ENCODE assay signal across 1 cellular context in genomic region chr1:161970633-161971032, GRCh38.
TF ChIP-seq lines count a peak whose summit lies in the region.

No MANE protein-coding gene starts in this region.

TF ChIP-seq in GM23338, 12 proteins besides CTCF, POLR2A, EP300 and RAD21 (continued from another document):
- no peak for TF ChIP-seq ZNF462 (CRISPR knock-in tag; IDR thresholded peaks at IDR 0.05)
- no peak for TF ChIP-seq REST (IDR thresholded peaks at IDR 0.05; ENCODE audit: unreplicated experiment)
- no peak for TF ChIP-seq STAT1 (IDR thresholded peaks at IDR 0.05; ENCODE audit: unreplicated experiment)
- TF ChIP-seq EZH2 (IDR thresholded peaks at IDR 0.05; ENCODE audit: low read depth, unreplicated experiment): no peak
- TF ChIP-seq POLR2AphosphoS5 (IDR thresholded peaks at IDR 0.05; ENCODE audit: low read depth): no peak
- no peak for TF ChIP-seq JUNB (IDR thresholded peaks at IDR 0.05; ENCODE audit: unreplicated experiment)
- TF ChIP-seq, protein P1, sequence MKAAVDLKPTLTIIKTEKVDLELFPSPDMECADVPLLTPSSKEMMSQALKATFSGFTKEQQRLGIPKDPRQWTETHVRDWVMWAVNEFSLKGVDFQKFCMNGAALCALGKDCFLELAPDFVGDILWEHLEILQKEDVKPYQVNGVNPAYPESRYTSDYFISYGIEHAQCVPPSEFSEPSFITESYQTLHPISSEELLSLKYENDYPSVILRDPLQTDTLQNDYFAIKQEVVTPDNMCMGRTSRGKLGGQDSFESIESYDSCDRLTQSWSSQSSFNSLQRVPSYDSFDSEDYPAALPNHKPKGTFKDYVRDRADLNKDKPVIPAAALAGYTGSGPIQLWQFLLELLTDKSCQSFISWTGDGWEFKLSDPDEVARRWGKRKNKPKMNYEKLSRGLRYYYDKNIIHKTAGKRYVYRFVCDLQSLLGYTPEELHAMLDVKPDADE (IDR thresholded peaks at IDR 0.05): no peak
- no peak for TF ChIP-seq CREB1 (CRISPR knock-in tag; IDR thresholded peaks at IDR 0.05; ENCODE audit: low read depth)
- TF ChIP-seq ZNF114 (CRISPR knock-in tag; IDR thresholded peaks at IDR 0.05): no peak
- TF ChIP-seq ZNF331 (CRISPR knock-in tag; IDR thresholded peaks at IDR 0.05; ENCODE audit: low read depth): no peak
